ENCODE assay signal across 10 cellular contexts in the genomic region with DNA sequence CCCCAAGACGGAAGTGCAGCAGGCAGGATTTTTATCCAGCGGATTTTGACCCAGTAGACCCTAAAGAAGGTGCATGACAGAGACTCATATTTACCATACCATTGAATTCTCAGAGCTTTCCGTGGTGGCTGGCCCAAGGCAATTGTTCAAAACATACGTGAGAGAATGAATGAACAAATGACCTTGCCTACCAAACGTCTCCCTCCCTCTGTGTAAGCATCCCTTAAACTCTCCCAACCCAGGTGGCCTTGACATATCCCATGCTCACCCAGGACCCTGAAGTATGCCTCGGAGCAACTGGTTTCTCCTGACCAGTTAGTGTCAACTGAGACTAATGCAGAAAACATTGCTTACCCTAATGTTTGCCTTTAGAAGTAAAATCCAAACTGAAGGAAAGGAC.
DNase-seq lines count a peak whose midpoint lies in the region; ATAC-seq, FAIRE-seq and TF ChIP-seq lines count a peak whose summit lies in the region.
"Had no signal": no experiment of that assay in that cellular context is flagged by ENCODE, and none has a peak within 500 bp of the region (broad histone marks: within the 10 kb centered on the region; RNA-seq: fewer than 3 reads in every experiment).

No MANE protein-coding gene starts in this region.

- H3K36me3 Mint-ChIP-seq in T-helper 2 cell treated with Interferon-gamma antibody and Interleukin-4, amounts not matched to agents 5 μg/mL and 100 μg/mL, for 36 hours (ENCODE audit: low read depth): no peaks in the 10 kb centered on the region

- peak overlapping the region; percentile 46 for H3K4me3 Mint-ChIP-seq in T-helper 2 cell treated with Interferon-gamma antibody and Interleukin-4, amounts not matched to agents 5 μg/mL and 100 μg/mL, for 36 hours

- no peaks in the 10 kb centered on the region for H3K27me3 ChIP-seq in K562 (ENCODE audit: control insufficient read depth in 2 of 2, insufficient read depth in 2 of 2, low read length in 2 of 2)
- no peaks in the 10 kb centered on the region for H3K27me3 ChIP-seq in lower lobe of right lung (ENCODE audit: low read depth)
- no peaks in the 10 kb centered on the region for H3K27me3 ChIP-seq in tibial nerve
- H3K27me3 ChIP-seq: thyroid gland had no signal

- H3K9ac ChIP-seq in K562 (ENCODE audit: insufficient read depth in 1 of 2, low read depth in 2 of 2, low read length in 2 of 2): peak overlapping the region; percentile 23 to 35; a peak in 3 of 4 replicates

- FAIRE-seq in K562 (lab: Jason Lieb, UNC): no peak

- CTCF ChIA-PET in K562 (lab: Yijun Ruan, JAX; ENCODE audit: low intra/inter-chr PET ratio): no interaction called here

- H3K4me3 ChIP-seq in K562 (no peak overlapping the region), lower lobe of right lung (no peak overlapping the region), tibial nerve (peak overlapping the region in 1 of 4 donors; percentile 42)
- H3K4me3 ChIP-seq: thyroid gland had no signal

- H3K27me3 Mint-ChIP-seq in T-helper 2 cell treated with Interferon-gamma antibody and Interleukin-4, amounts not matched to agents 5 μg/mL and 100 μg/mL, for 36 hours (ENCODE audit: low read depth): peaks cover 79% of the 10 kb centered on the region

- WGBS in K562 (ENCODE audit: insufficient coverage, low coverage, missing lambda C conversion rate): 47% methylated on average over 6 of the region's 6 CpGs
- WGBS in tibial nerve, 2 donors: 20 to 25% methylated on average over 6 of the region's 6 CpGs

- no peaks in the 10 kb centered on the region for H4K20me1 ChIP-seq in K562 (replicated peaks; ENCODE audit: control insufficient read depth, insufficient read depth, low read length)

- no peaks in the 10 kb centered on the region for H3K9me3 Mint-ChIP-seq in T-helper 2 cell treated with Interferon-gamma antibody and Interleukin-4, amounts not matched to agents 5 μg/mL and 100 μg/mL, for 36 hours

- no TSS peak for BruUV-seq in K562 (replicated peaks; lab: Mats Ljungman, UMichigan)

- H3K9me3 ChIP-seq in K562 (replicated peaks; ENCODE audit: control insufficient read depth, insufficient read depth, low read depth, low read length) (no peaks in the 10 kb centered on the region), lower lobe of right lung (no peaks in the 10 kb centered on the region), tibial nerve (peaks cover 0 to 5% (median 0%) of the 10 kb centered on the region in 4 donors)
- H3K9me3 ChIP-seq: prostate gland, thyroid gland had no signal

- intact Hi-C loops in K562 (cut with micrococcal nuclease) (loop anchor here (2.0 to 5.0 kb wide), 3 partner anchors 14 to 58 kb away; no protein-coding TSS in a partner anchor), lower lobe of right lung (cut with DNase I) (no loop called here)

- no peaks in the 10 kb centered on the region for H3K36me3 ChIP-seq in K562 (ENCODE audit: control insufficient read depth, insufficient read depth, low read length)
- H3K36me3 ChIP-seq in lower lobe of right lung: no peaks in the 10 kb centered on the region
- H3K36me3 ChIP-seq in tibial nerve: no peaks in the 10 kb centered on the region
- H3K36me3 ChIP-seq: prostate gland, thyroid gland had no signal

- no peak for TF ChIP-seq POLR2A in K562 (conservative IDR thresholded peaks at IDR 0.05)
- no peak for TF ChIP-seq POLR2A in tibial nerve (IDR thresholded peaks at IDR 0.05)

- no peak for TF ChIP-seq RAD21 in K562 (CRISPR knock-in tag; conservative IDR thresholded peaks at IDR 0.05 in 1 of 2, IDR thresholded peaks at IDR 0.05 in 1 of 2)

- no peak for DNase-seq in T-helper 2 cell treated with Interferon-gamma antibody and Interleukin-4, amounts not matched to agents 5 μg/mL and 100 μg/mL, for 36 hours (ENCODE audit: low spot score)
- no peak for DNase-seq in T-helper 2 cell
- DNase-seq in K562 (ENCODE audit: extremely low read depth in 1 of 4, low spot score in 3 of 4): no peak
- DNase-seq in lower lobe of right lung: no peak
- no peak for DNase-seq in tibial nerve (ENCODE audit: low spot score in 2 of 2)
- no peak for DNase-seq in NCI-H345 (lab: John Stamatoyannopoulos, UW)
- DNase-seq in stimulated activated CD4-positive, alpha-beta T cell treated with anti-CD3 and anti-CD28 coated beads, Interleukin-4, amount 100 ng/mL, for 24 hours: no peak
- no peak for DNase-seq in SW 1271 (lab: John Stamatoyannopoulos, UW)
- DNase-seq: thyroid gland had no signal

- H3K9me1 ChIP-seq in K562 (ENCODE audit: control insufficient read depth, insufficient read depth, low read length): no peaks in the 10 kb centered on the region

- H3K27ac ChIP-seq in K562 (ENCODE audit: extremely low read depth, low read depth, low read length) (peak overlapping the region; percentile 46), lower lobe of right lung (peak overlapping the region; percentile 5), tibial nerve (peak overlapping the region; percentile 64 to 77 (median 72))

- TF ChIP-seq CTCF in K562 (IDR thresholded peaks at IDR 0.05 in 2 of 3, conservative IDR thresholded peaks at IDR 0.05 in 1 of 3; ENCODE audit: insufficient read depth in 2 of 3, low read depth in 1 of 3, low read length in 3 of 3) (no peak), lower lobe of right lung (IDR thresholded peaks at IDR 0.05) (no peak), tibial nerve (IDR thresholded peaks at IDR 0.05) (no peak)

- H3K4me1 ChIP-seq in K562 (replicated peaks in 1 of 2; ENCODE audit: control insufficient read depth in 2 of 2, insufficient read depth in 2 of 2, low read length in 2 of 2) (peaks cover 9 to 28% of the 10 kb centered on the region in 2 experiments; a peak in 4 of 5 replicates), lower lobe of right lung (peaks cover 22% of the 10 kb centered on the region), tibial nerve (peaks cover 0 to 67% (median 38%) of the 10 kb centered on the region in 4 donors)

- POLR2A ChIA-PET in K562 (lab: Yijun Ruan, JAX): interaction anchor here (0.6 to 2.3 kb wide), 3 partner anchors 13 to 116 kb away, joined by 4 to 21 read pairs (median 9); no protein-coding TSS in a partner anchor

- H3K4me1 Mint-ChIP-seq in T-helper 2 cell treated with Interferon-gamma antibody and Interleukin-4, amounts not matched to agents 5 μg/mL and 100 μg/mL, for 36 hours (ENCODE audit: low read depth): peaks cover 8% of the 10 kb centered on the region

- TF ChIP-seq EP300 in K562 (IDR thresholded peaks at IDR 0.05; ENCODE audit: low read length): no peak
- no peak for TF ChIP-seq EP300 in tibial nerve (IDR thresholded peaks at IDR 0.05)

- peaks cover 12% of the 10 kb centered on the region; the same call in 1 of the 3 replicates for H3K79me2 ChIP-seq in K562 (ENCODE audit: control insufficient read depth, insufficient read depth, low read length)

- peak overlapping the region; percentile 32 for H2AFZ ChIP-seq in K562 (ENCODE audit: low read depth, low read length)

- H3K27ac Mint-ChIP-seq in T-helper 2 cell treated with Interferon-gamma antibody and Interleukin-4, amounts not matched to agents 5 μg/mL and 100 μg/mL, for 36 hours: no peak overlapping the region

- peak overlapping the region; percentile 76; the same call in 1 of the 2 replicates for H3K4me2 ChIP-seq in K562 (ENCODE audit: insufficient read depth, low read length)

- in situ Hi-C loops in K562 (cut with MboI): no loop called here

- ATAC-seq in K562 (no peak), lower lobe of right lung (no peak)

TF ChIP-seq in K562, 482 proteins besides CTCF, POLR2A, EP300 and RAD21:
- no peak for TF ChIP-seq HNRNPH1 (optimal IDR thresholded peaks at IDR 0.05; ENCODE audit: low read depth, low read length)
TF ChIP-seq in K562: peak in this region for 0.

Comparison
In these comparisons a context has a peak if more than half of its experiments do, and no peak if none do; other contexts are left out.
1. H3K27ac ChIP-seq: peak in every context shown above with its lines; median percentile 72 in tibial nerve; 46 in K562; 5 in lower lobe of right lung.